ENCODE assay signal across 1 cellular context in the genomic region with DNA sequence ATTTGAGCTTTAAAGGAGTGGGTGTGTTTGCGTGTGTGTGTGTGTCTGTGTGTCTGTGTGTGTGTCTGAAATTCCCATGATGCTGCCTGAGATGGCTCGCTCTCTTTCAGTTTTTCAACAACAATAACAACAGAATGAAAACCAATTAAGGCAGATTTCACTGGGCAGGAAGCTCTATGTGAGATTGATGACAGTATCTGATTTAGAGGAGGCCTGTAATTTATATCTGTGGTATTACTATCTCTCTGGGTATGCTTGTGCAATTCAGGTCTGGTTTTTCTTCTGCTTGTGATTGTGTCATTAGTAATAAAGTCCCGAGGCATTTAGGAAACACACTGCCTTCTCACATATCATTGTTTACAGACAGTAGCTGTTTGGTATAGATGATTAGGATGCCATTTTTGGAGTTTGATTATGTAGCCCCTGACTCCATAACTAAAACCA.
TF ChIP-seq lines count a peak whose summit lies in the region.

No MANE protein-coding gene starts in this region.

TF ChIP-seq in K562, 482 proteins besides CTCF, POLR2A, EP300 and RAD21 (continued from another document and continues in another):
- TF ChIP-seq ETV1 (tag; conservative IDR thresholded peaks at IDR 0.05; ENCODE audit: low read depth) = peak; percentile 59
- no peak for TF ChIP-seq HNRNPL (IDR thresholded peaks at IDR 0.05; ENCODE audit: low read depth, low read length)
- TF ChIP-seq TAL1 (IDR thresholded peaks at IDR 0.05) = peak; percentile 38
- TF ChIP-seq, protein P1, sequence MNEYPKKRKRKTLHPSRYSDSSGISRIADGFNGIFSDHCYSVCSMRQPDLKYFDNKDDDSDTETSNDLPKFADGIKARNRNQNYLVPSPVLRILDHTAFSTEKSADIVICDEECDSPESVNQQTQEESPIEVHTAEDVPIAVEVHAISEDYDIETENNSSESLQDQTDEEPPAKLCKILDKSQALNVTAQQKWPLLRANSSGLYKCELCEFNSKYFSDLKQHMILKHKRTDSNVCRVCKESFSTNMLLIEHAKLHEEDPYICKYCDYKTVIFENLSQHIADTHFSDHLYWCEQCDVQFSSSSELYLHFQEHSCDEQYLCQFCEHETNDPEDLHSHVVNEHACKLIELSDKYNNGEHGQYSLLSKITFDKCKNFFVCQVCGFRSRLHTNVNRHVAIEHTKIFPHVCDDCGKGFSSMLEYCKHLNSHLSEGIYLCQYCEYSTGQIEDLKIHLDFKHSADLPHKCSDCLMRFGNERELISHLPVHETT (CRISPR knock-in tag; conservative IDR thresholded peaks at IDR 0.05 in 1 of 2, IDR thresholded peaks at IDR 0.05 in 1 of 2) = peak in 1 of 2 experiments; percentile 60; a peak in 1 of 4 replicates
- TF ChIP-seq HNRNPUL1 (IDR thresholded peaks at IDR 0.05; ENCODE audit: low read length) = no peak
- TF ChIP-seq CBX5 (IDR thresholded peaks at IDR 0.05; ENCODE audit: borderline replicate concordance, low read depth) = no peak
- TF ChIP-seq SIN3B (IDR thresholded peaks at IDR 0.05; ENCODE audit: low read depth) = no peak
- TF ChIP-seq, protein P2, sequence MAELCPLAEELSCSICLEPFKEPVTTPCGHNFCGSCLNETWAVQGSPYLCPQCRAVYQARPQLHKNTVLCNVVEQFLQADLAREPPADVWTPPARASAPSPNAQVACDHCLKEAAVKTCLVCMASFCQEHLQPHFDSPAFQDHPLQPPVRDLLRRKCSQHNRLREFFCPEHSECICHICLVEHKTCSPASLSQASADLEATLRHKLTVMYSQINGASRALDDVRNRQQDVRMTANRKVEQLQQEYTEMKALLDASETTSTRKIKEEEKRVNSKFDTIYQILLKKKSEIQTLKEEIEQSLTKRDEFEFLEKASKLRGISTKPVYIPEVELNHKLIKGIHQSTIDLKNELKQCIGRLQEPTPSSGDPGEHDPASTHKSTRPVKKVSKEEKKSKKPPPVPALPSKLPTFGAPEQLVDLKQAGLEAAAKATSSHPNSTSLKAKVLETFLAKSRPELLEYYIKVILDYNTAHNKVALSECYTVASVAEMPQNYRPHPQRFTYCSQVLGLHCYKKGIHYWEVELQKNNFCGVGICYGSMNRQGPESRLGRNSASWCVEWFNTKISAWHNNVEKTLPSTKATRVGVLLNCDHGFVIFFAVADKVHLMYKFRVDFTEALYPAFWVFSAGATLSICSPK (IDR thresholded peaks at IDR 0.05; ENCODE audit: borderline replicate concordance) = no peak
- TF ChIP-seq, protein P3, sequence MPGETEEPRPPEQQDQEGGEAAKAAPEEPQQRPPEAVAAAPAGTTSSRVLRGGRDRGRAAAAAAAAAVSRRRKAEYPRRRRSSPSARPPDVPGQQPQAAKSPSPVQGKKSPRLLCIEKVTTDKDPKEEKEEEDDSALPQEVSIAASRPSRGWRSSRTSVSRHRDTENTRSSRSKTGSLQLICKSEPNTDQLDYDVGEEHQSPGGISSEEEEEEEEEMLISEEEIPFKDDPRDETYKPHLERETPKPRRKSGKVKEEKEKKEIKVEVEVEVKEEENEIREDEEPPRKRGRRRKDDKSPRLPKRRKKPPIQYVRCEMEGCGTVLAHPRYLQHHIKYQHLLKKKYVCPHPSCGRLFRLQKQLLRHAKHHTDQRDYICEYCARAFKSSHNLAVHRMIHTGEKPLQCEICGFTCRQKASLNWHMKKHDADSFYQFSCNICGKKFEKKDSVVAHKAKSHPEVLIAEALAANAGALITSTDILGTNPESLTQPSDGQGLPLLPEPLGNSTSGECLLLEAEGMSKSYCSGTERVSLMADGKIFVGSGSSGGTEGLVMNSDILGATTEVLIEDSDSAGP (CRISPR knock-in tag; IDR thresholded peaks at IDR 0.05) = no peak
- peak; percentile 67 to 76; a peak in 3 of 4 replicates for TF ChIP-seq KDM1A (IDR thresholded peaks at IDR 0.05)
- TF ChIP-seq RCOR1 (IDR thresholded peaks at IDR 0.05; ENCODE audit: borderline replicate concordance in 1 of 2, low read depth in 2 of 2, low read length in 2 of 2) = peak in 1 of 2 experiments; percentile 85; a peak in 2 of 4 replicates
- TF ChIP-seq RBBP5 (IDR thresholded peaks at IDR 0.05; ENCODE audit: borderline replicate concordance, insufficient read depth, low read length, poor library complexity, severe bottlenecking) = no peak
- TF ChIP-seq NFE2L1 (tag; IDR thresholded peaks at IDR 0.05; ENCODE audit: borderline replicate concordance, low read depth) = no peak
- TF ChIP-seq DPF2 (IDR thresholded peaks at IDR 0.05) = peak; percentile 34; the same call in 1 of the 2 replicates
- no peak for TF ChIP-seq CBX2 (IDR thresholded peaks at IDR 0.05; ENCODE audit: insufficient read depth, low read length, poor library complexity, severe bottlenecking)
- TF ChIP-seq RB1 (IDR thresholded peaks at IDR 0.05; ENCODE audit: low read depth) = no peak
- TF ChIP-seq EGR1 (conservative IDR thresholded peaks at IDR 0.05) = peak; percentile 33; the same call in 1 of the 2 replicates
- 0 out of 2 replicates have a peak, but pooled peaks have one; percentile 14 for TF ChIP-seq POLR2AphosphoS5 (IDR thresholded peaks at IDR 0.05; ENCODE audit: control insufficient read depth, insufficient read depth, low read depth, low read length)
- TF ChIP-seq, protein P4, sequence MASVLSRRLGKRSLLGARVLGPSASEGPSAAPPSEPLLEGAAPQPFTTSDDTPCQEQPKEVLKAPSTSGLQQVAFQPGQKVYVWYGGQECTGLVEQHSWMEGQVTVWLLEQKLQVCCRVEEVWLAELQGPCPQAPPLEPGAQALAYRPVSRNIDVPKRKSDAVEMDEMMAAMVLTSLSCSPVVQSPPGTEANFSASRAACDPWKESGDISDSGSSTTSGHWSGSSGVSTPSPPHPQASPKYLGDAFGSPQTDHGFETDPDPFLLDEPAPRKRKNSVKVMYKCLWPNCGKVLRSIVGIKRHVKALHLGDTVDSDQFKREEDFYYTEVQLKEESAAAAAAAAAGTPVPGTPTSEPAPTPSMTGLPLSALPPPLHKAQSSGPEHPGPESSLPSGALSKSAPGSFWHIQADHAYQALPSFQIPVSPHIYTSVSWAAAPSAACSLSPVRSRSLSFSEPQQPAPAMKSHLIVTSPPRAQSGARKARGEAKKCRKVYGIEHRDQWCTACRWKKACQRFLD (CRISPR knock-in tag; IDR thresholded peaks at IDR 0.05) = no peak
- TF ChIP-seq CCNT2 (IDR thresholded peaks at IDR 0.05; ENCODE audit: borderline replicate concordance, extremely low read depth, insufficient read length, low read depth, low read length) = peak; percentile 34
- peak; percentile 41; the same call in 1 of the 2 replicates for TF ChIP-seq ZNF197 (CRISPR knock-in tag; IDR thresholded peaks at IDR 0.05; ENCODE audit: low read depth)
- TF ChIP-seq, protein P5, sequence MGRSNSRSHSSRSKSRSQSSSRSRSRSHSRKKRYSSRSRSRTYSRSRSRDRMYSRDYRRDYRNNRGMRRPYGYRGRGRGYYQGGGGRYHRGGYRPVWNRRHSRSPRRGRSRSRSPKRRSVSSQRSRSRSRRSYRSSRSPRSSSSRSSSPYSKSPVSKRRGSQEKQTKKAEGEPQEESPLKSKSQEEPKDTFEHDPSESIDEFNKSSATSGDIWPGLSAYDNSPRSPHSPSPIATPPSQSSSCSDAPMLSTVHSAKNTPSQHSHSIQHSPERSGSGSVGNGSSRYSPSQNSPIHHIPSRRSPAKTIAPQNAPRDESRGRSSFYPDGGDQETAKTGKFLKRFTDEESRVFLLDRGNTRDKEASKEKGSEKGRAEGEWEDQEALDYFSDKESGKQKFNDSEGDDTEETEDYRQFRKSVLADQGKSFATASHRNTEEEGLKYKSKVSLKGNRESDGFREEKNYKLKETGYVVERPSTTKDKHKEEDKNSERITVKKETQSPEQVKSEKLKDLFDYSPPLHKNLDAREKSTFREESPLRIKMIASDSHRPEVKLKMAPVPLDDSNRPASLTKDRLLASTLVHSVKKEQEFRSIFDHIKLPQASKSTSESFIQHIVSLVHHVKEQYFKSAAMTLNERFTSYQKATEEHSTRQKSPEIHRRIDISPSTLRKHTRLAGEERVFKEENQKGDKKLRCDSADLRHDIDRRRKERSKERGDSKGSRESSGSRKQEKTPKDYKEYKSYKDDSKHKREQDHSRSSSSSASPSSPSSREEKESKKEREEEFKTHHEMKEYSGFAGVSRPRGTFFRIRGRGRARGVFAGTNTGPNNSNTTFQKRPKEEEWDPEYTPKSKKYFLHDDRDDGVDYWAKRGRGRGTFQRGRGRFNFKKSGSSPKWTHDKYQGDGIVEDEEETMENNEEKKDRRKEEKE (IDR thresholded peaks at IDR 0.05; ENCODE audit: borderline replicate concordance in 1 of 2, control insufficient read depth in 1 of 2, low read depth in 2 of 2, low read length in 1 of 2) = no peak
- peak in 1 of 2 experiments; percentile 30; a peak in 1 of 4 replicates for TF ChIP-seq FOXA3 (CRISPR knock-in tag; conservative IDR thresholded peaks at IDR 0.05 in 1 of 2, IDR thresholded peaks at IDR 0.05 in 1 of 2)
- TF ChIP-seq, protein P6, sequence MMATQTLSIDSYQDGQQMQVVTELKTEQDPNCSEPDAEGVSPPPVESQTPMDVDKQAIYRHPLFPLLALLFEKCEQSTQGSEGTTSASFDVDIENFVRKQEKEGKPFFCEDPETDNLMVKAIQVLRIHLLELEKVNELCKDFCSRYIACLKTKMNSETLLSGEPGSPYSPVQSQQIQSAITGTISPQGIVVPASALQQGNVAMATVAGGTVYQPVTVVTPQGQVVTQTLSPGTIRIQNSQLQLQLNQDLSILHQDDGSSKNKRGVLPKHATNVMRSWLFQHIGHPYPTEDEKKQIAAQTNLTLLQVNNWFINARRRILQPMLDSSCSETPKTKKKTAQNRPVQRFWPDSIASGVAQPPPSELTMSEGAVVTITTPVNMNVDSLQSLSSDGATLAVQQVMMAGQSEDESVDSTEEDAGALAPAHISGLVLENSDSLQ (IDR thresholded peaks at IDR 0.05) = peak; percentile 19; the same call in 1 of the 2 replicates
- TF ChIP-seq, protein P7, sequence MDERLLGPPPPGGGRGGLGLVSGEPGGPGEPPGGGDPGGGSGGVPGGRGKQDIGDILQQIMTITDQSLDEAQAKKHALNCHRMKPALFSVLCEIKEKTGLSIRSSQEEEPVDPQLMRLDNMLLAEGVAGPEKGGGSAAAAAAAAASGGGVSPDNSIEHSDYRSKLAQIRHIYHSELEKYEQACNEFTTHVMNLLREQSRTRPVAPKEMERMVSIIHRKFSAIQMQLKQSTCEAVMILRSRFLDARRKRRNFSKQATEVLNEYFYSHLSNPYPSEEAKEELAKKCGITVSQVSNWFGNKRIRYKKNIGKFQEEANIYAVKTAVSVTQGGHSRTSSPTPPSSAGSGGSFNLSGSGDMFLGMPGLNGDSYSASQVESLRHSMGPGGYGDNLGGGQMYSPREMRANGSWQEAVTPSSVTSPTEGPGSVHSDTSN (CRISPR knock-in tag; IDR thresholded peaks at IDR 0.05; ENCODE audit: low read depth) = no peak
- TF ChIP-seq, protein P7 (tag; conservative IDR thresholded peaks at IDR 0.05; ENCODE audit: low read depth) = peak; percentile 91
- TF ChIP-seq WHSC1 (IDR thresholded peaks at IDR 0.05; ENCODE audit: low read length) = no peak
- peak; percentile 67 for TF ChIP-seq ARID1B (IDR thresholded peaks at IDR 0.05)
- TF ChIP-seq ZNF785 (CRISPR knock-in tag; IDR thresholded peaks at IDR 0.05) = no peak
- TF ChIP-seq, protein P8, sequence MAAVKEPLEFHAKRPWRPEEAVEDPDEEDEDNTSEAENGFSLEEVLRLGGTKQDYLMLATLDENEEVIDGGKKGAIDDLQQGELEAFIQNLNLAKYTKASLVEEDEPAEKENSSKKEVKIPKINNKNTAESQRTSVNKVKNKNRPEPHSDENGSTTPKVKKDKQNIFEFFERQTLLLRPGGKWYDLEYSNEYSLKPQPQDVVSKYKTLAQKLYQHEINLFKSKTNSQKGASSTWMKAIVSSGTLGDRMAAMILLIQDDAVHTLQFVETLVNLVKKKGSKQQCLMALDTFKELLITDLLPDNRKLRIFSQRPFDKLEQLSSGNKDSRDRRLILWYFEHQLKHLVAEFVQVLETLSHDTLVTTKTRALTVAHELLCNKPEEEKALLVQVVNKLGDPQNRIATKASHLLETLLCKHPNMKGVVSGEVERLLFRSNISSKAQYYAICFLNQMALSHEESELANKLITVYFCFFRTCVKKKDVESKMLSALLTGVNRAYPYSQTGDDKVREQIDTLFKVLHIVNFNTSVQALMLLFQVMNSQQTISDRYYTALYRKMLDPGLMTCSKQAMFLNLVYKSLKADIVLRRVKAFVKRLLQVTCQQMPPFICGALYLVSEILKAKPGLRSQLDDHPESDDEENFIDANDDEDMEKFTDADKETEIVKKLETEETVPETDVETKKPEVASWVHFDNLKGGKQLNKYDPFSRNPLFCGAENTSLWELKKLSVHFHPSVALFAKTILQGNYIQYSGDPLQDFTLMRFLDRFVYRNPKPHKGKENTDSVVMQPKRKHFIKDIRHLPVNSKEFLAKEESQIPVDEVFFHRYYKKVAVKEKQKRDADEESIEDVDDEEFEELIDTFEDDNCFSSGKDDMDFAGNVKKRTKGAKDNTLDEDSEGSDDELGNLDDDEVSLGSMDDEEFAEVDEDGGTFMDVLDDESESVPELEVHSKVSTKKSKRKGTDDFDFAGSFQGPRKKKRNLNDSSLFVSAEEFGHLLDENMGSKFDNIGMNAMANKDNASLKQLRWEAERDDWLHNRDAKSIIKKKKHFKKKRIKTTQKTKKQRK (IDR thresholded peaks at IDR 0.05; ENCODE audit: borderline replicate concordance, low read depth, low read length) = no peak
- no peak for TF ChIP-seq SMC3 (conservative IDR thresholded peaks at IDR 0.05; ENCODE audit: insufficient read depth, low read depth, low read length)
- TF ChIP-seq, protein P9, sequence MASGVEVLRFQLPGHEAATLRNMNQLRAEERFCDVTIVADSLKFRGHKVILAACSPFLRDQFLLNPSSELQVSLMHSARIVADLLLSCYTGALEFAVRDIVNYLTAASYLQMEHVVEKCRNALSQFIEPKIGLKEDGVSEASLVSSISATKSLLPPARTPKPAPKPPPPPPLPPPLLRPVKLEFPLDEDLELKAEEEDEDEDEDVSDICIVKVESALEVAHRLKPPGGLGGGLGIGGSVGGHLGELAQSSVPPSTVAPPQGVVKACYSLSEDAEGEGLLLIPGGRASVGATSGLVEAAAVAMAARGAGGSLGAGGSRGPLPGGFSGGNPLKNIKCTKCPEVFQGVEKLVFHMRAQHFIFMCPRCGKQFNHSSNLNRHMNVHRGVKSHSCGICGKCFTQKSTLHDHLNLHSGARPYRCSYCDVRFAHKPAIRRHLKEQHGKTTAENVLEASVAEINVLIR (CRISPR knock-in tag; IDR thresholded peaks at IDR 0.05) = no peak
- no peak for TF ChIP-seq NFXL1 (CRISPR knock-in tag; IDR thresholded peaks at IDR 0.05)
- 0 out of 2 replicates have a peak, but pooled peaks have one; percentile 26 for TF ChIP-seq LEF1 (IDR thresholded peaks at IDR 0.05)
- TF ChIP-seq, protein P10, sequence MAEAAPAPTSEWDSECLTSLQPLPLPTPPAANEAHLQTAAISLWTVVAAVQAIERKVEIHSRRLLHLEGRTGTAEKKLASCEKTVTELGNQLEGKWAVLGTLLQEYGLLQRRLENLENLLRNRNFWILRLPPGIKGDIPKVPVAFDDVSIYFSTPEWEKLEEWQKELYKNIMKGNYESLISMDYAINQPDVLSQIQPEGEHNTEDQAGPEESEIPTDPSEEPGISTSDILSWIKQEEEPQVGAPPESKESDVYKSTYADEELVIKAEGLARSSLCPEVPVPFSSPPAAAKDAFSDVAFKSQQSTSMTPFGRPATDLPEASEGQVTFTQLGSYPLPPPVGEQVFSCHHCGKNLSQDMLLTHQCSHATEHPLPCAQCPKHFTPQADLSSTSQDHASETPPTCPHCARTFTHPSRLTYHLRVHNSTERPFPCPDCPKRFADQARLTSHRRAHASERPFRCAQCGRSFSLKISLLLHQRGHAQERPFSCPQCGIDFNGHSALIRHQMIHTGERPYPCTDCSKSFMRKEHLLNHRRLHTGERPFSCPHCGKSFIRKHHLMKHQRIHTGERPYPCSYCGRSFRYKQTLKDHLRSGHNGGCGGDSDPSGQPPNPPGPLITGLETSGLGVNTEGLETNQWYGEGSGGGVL (CRISPR knock-in tag; IDR thresholded peaks at IDR 0.05) = no peak
